ENCODE assay signal across 11 cellular contexts in genomic region chr19:46297700-46298476, GRCh38. TPM values are rescaled to one million over a fixed set of nuclear protein-coding genes. Genes with fewer than 3 reads are reported as not detected.
DNase-seq lines count a peak whose midpoint lies in the region; TF ChIP-seq lines count a peak whose summit lies in the region.
"Had no signal": no experiment of that assay in that cellular context is flagged by ENCODE, and none has a peak within 500 bp of the region (broad histone marks: within the 10 kb centered on the region; RNA-seq: fewer than 3 reads in every experiment).

No MANE protein-coding gene starts in this region.

- H2AFZ ChIP-seq in hepatocyte = no peak overlapping the region

- intact Hi-C loops in posterior vena cava (cut with DNase I) = no loop called here

- peaks cover 26% of the 10 kb centered on the region for H3K79me2 ChIP-seq in hepatocyte

- DNase-seq in DMS 273 (lab: John Stamatoyannopoulos, UW; ENCODE audit: unreplicated experiment) (peak; percentile 67), astrocyte of the hippocampus (ENCODE audit: low read depth, low spot score) (peak; percentile 42), hepatocyte (ENCODE audit: low spot score) (peak; percentile 78), posterior vena cava (ENCODE audit: low spot score) (peak; percentile 90), GM13977 (ENCODE audit: low spot score) (no peak), GM10248 (ENCODE audit: extremely low spot score) (no peak), T1000 (lab: John Stamatoyannopoulos, UW) (no peak)
- DNase-seq in activated CD4-positive, CD25-positive, alpha-beta regulatory T cell treated with anti-CD3 and anti-CD28 coated beads, Interleukin-2, amount 50 U/mL, for 72 hours = no peak
- DNase-seq: activated effector memory CD4-positive, alpha-beta T cell treated with anti-CD3 and anti-CD28 coated beads, Interleukin-2, amount 50 U/mL, for 16 hours; NK-92 treated with Interleukin-12 subunit alpha and Interleukin-12 subunit beta, amount 100 ng/mL, for 24 hours had no signal

- no peaks in the 10 kb centered on the region for H3K9me3 ChIP-seq in hepatocyte (ENCODE audit: low read depth)

- peak; percentile 36 for TF ChIP-seq CTCF in hepatocyte (IDR thresholded peaks at IDR 0.05; ENCODE audit: poor library complexity)
- no peak for TF ChIP-seq CTCF in GM13977 (IDR thresholded peaks at IDR 0.05; ENCODE audit: extremely low read depth, insufficient read depth, missing control alignments)
- TF ChIP-seq CTCF in GM10248 (IDR thresholded peaks at IDR 0.05; ENCODE audit: control extremely low read depth, extremely low read depth, low read depth, missing control alignments) = no peak

- H3K4me2 ChIP-seq in hepatocyte = peak overlapping the region; percentile 94

- H3K9me2 ChIP-seq in hepatocyte (replicated peaks; ENCODE audit: insufficient read depth) = no peaks in the 10 kb centered on the region

- in situ Hi-C loops in GM13977 (cut with MboI; ENCODE audit: low pct_unique_long_range_greater_than_20kb, low sequenced_read_pairs, unreplicated experiment) = loop anchor here (25.0 kb wide), 1 partner anchor 189 kb away; the partner anchor contains the start of gene PNMA8B

- H4K20me1 ChIP-seq in hepatocyte (ENCODE audit: insufficient read depth, poor library complexity, severe bottlenecking) = no peaks in the 10 kb centered on the region

- H3K36me3 ChIP-seq in hepatocyte (replicated peaks; ENCODE audit: insufficient read depth, low read depth) = no peaks in the 10 kb centered on the region

- CTCF ChIA-PET in GM10248 (lab: Yijun Ruan, JAX) = no interaction called here

- no peaks in the 10 kb centered on the region for H3K27me3 ChIP-seq in hepatocyte

- POLR2A ChIA-PET in GM10248 (lab: Yijun Ruan, JAX) = no interaction called here

- H3K4me1 ChIP-seq in hepatocyte (ENCODE audit: insufficient read depth) = peaks cover 56% of the 10 kb centered on the region

- WGBS in hepatocyte (ENCODE audit: low lambda C conversion rate, missing lambda C conversion rate) = 55% methylated on average over 13 of the region's 19 CpGs

- peak overlapping the region; percentile 99 for H3K27ac ChIP-seq in hepatocyte

- H3K4me3 ChIP-seq in hepatocyte = peak overlapping the region; percentile 32

RNA-seq across cellular contexts. Expression of gene HIF3A, which starts 1.0 kb away (rescaled TPM):
- total RNA-seq in hepatocyte = 54.6 and 56.8 TPM in 2 replicates
- polyA plus RNA-seq in hepatocyte = 145 and 149 TPM in 2 replicates
- total RNA-seq in posterior vena cava = 10 to 100 TPM; 50.0 to 79.8 TPM
- total RNA-seq: Daoy had no signal

RNA-seq across cellular contexts. Expression of gene PPP5C, which starts 49.0 kb away (rescaled TPM):
- 48.6 and 51.2 TPM in 2 replicates for total RNA-seq in hepatocyte
- 67.6 and 68.8 TPM in 2 replicates for polyA plus RNA-seq in hepatocyte
- 10 to 100 TPM; 44.3 to 46.8 TPM for total RNA-seq in posterior vena cava

Comparison
In these comparisons a context has a peak if more than half of its experiments do, and no peak if none do; other contexts are left out.
1. DNase-seq: peak in DMS 273 (single experiment), astrocyte of the hippocampus (single experiment), hepatocyte (single experiment) and posterior vena cava (single experiment); none in GM13977 (single experiment), GM10248 (single experiment), T1000 (single experiment) and activated CD4-positive, CD25-positive, alpha-beta regulatory T cell treated with anti-CD3 and anti-CD28 coated beads, Interleukin-2, amount 50 U/mL, for 72 hours (single experiment).